In genomic region chr17:63549946-63550815, GRCh38 we compare ENCODE assay signal across 8 cellular contexts. TPM values are rescaled to one million over a fixed set of nuclear protein-coding genes. Genes with fewer than 3 reads are reported as not detected.
A peak's percentile ranks its signal among the peaks of the same experiment; 100 is the strongest.
DNase-seq lines count a peak whose midpoint lies in the region; FAIRE-seq and TF ChIP-seq lines count a peak whose summit lies in the region.

DCAF7 (plus strand) TSS chr17:63550477; CDS start chr17:63550678, 201 bp downstream.

- no peaks in the 10 kb centered on the region for H3K36me3 ChIP-seq in neutrophil

- no peaks in the 10 kb centered on the region for H3K9me3 Mint-ChIP-seq in activated naive CD4-positive, alpha-beta T cell treated with anti-CD3 and anti-CD28 coated beads for 36 hours

- DNase-seq in GM03348 (ENCODE audit: low spot score), result peak; percentile 100
- peak; percentile 100 for DNase-seq in HFF-Myc (ENCODE audit: extremely low read depth, low read depth)
- DNase-seq in NAMALWA (ENCODE audit: low spot score), result peak; percentile 100
- DNase-seq in SK-N-DZ (ENCODE audit: low spot score), result peak; percentile 100
- peak; percentile 100 for DNase-seq in activated naive CD4-positive, alpha-beta T cell treated with anti-CD3 and anti-CD28 coated beads for 36 hours
- peak; percentile 96 to 99 for DNase-seq in frontal cortex (ENCODE audit: low spot score in 2 of 2)
- peak; percentile 75 to 100 (median 99) for DNase-seq in substantia nigra (lab: John Stamatoyannopoulos, UW)

- FAIRE-seq in frontal cortex (lab: Jason Lieb, UNC), result peak; percentile 96

- H3K4me3 ChIP-seq in HFF-Myc (replicated peaks; ENCODE audit: low read depth, low read length) (peak within 1 kb of the TSS; percentile 98), neutrophil (ENCODE audit: low read depth in 1 of 2, low read length in 1 of 2) (peak within 1 kb of the TSS; percentile 93 to 98)

- H3K27ac ChIP-seq in neutrophil (peak within 1 kb of the TSS; percentile 90), substantia nigra (ENCODE audit: low read depth, low read length, poor library complexity, severe bottlenecking) (peak within 1 kb of the TSS; percentile 93)

- no peaks in the 10 kb centered on the region for H3K27me3 ChIP-seq in neutrophil

- intact Hi-C loops in activated naive CD4-positive, alpha-beta T cell treated with anti-CD3 and anti-CD28 coated beads for 36 hours (cut with micrococcal nuclease), result loop anchor here (1.0 to 2.0 kb wide), 8 partner anchors 50 to 293 kb away; partner anchors contain the start of genes CYB561, FTSJ3, MAP3K3 and PSMC5

- peaks cover 34 to 43% of the 10 kb centered on the region in 2 experiments for H3K4me1 ChIP-seq in neutrophil (ENCODE audit: control insufficient read depth in 1 of 2, insufficient read depth in 1 of 2, low read depth in 1 of 2, low read length in 1 of 2)

- H3K27ac Mint-ChIP-seq in activated naive CD4-positive, alpha-beta T cell treated with anti-CD3 and anti-CD28 coated beads for 36 hours, result peak within 1 kb of the TSS; percentile 94

- H3K4me3 Mint-ChIP-seq in activated naive CD4-positive, alpha-beta T cell treated with anti-CD3 and anti-CD28 coated beads for 36 hours, result peak within 1 kb of the TSS; percentile 82

- H3K27me3 Mint-ChIP-seq in activated naive CD4-positive, alpha-beta T cell treated with anti-CD3 and anti-CD28 coated beads for 36 hours (ENCODE audit: low read depth), result no peaks in the 10 kb centered on the region

- H3K36me3 Mint-ChIP-seq in activated naive CD4-positive, alpha-beta T cell treated with anti-CD3 and anti-CD28 coated beads for 36 hours (ENCODE audit: low read depth), result peaks cover 12% of the 10 kb centered on the region

- H3K9me3 ChIP-seq in neutrophil, result no peaks in the 10 kb centered on the region

- TF ChIP-seq CTCF in HFF-Myc (IDR thresholded peaks at IDR 0.05; ENCODE audit: low read depth, low read length, missing control alignments) (no peak), neutrophil (IDR thresholded peaks at IDR 0.05) (peak; percentile 25)

- CTCF ChIA-PET in activated naive CD4-positive, alpha-beta T cell treated with anti-CD3 and anti-CD28 coated beads for 36 hours (lab: Charles Lee), result interaction anchor here (0.6 to 0.9 kb wide), 3 partner anchors 60 to 122 kb away, joined by 3 to 7 read pairs (median 3); no protein-coding TSS in a partner anchor

- peaks cover 33% of the 10 kb centered on the region for H3K4me1 Mint-ChIP-seq in activated naive CD4-positive, alpha-beta T cell treated with anti-CD3 and anti-CD28 coated beads for 36 hours (ENCODE audit: low read depth)

RNA-seq across cellular contexts. Expression of gene DCAF7, which starts in this region (rescaled TPM):
- 87.3 and 103 TPM in 2 replicates for polyA plus RNA-seq in SK-N-DZ (2014; cell fraction: cytosol; rRNA removed)
- polyA plus RNA-seq in SK-N-DZ (2014; cell fraction: nucleus; rRNA removed), result 30.7 and 32.7 TPM in 2 replicates
- 100 to 1,000 TPM; 102 to 103 TPM for total RNA-seq in activated naive CD4-positive, alpha-beta T cell treated with anti-CD3 and anti-CD28 coated beads for 36 hours
- 26.1 TPM for total RNA-seq in frontal cortex

Comparison
In these comparisons a context has a peak if more than half of its experiments do, and no peak if none do; other contexts are left out.
1. Peak in every context shown above with its lines: DNase-seq, H3K4me3 ChIP-seq and H3K27ac ChIP-seq.